ENCODE assay signal across 29 cellular contexts in the genomic region with DNA sequence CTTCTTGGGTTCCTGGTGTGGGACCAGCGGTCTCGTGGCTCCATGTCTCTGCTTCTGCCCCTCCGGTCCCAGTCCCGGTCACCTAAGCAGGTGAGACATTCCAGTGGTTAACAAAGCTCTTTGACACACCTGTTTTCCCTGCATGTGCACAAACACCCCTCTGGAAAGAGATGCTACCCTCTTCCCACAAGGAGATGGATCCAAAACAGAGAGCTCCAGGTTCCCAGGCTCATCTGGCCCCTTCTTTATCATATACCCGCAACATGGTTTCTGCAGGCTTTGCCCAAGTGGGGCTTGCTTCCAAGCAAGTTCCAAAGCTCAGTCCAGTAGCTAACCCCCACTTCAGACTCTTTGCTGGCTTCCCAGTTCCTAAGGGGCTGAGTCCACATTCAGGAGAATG. TPM values are rescaled to one million over a fixed set of nuclear protein-coding genes. Genes with fewer than 3 reads are reported as not detected.
"Had no signal": no experiment of that assay in that cellular context is flagged by ENCODE, and none has a peak within 500 bp of the region (broad histone marks: within the 10 kb centered on the region; RNA-seq: fewer than 3 reads in every experiment).

No MANE protein-coding gene starts in this region.

- H3K27me3 Mint-ChIP-seq: stimulated activated memory B cell treated with anti-CD40 and anti-IgM and Interleukin-4, amounts not matched to agents 10 μg/mL and 1 μg/mL and 100 μg/mL, for 72 hours; stimulated activated naive B cell treated with anti-CD40 and anti-IgM and Interleukin-4, amounts not matched to agents 10 μg/mL and 1 μg/mL and 100 μg/mL, for 72 hours; stimulated activated naive CD8-positive, alpha-beta T cell treated with anti-CD3 and anti-CD28 coated beads, Interleukin-15, amount 100 ng/mL, for 72 hours; stimulated activated naive CD8-positive, alpha-beta T cell treated with anti-CD3 and anti-CD28 coated beads, Interleukin-15, Interleukin-2, amounts not matched to agents 100 ng/mL and 50 ng/mL, for 24 hours; type B pancreatic cell had no signal

- H3K27ac ChIP-seq: stomach, suprapubic skin, testis, thoracic aorta, thyroid gland, tibial artery, tibial nerve, transverse colon, upper lobe of left lung, upper lobe of right lung, uterus, vagina had no signal

- H3K4me3 Mint-ChIP-seq: stimulated activated effector memory CD8-positive, alpha-beta T cell treated with anti-CD3 and anti-CD28 coated beads, Interleukin-12 subunit alpha, Interleukin-12 subunit beta, amount 100 ng/mL, for 72 hours; stimulated activated memory B cell treated with anti-CD40 and anti-IgM and Interleukin-4, amounts not matched to agents 10 μg/mL and 1 μg/mL and 100 μg/mL, for 72 hours; stimulated activated naive B cell treated with anti-CD40 and anti-IgM and Interleukin-4, amounts not matched to agents 10 μg/mL and 1 μg/mL and 100 μg/mL, for 72 hours; stimulated activated naive CD8-positive, alpha-beta T cell treated with anti-CD3 and anti-CD28 coated beads, Interleukin-15, amount 100 ng/mL, for 72 hours; stimulated activated naive CD8-positive, alpha-beta T cell treated with anti-CD3 and anti-CD28 coated beads, Interleukin-15, Interleukin-2, amounts not matched to agents 100 ng/mL and 50 ng/mL, for 24 hours; type B pancreatic cell had no signal

- H3K9me3 ChIP-seq: suprapubic skin, testis, thoracic aorta, thyroid gland, tibial artery, upper lobe of left lung, upper lobe of right lung, uterus, vagina had no signal

- H3K36me3 ChIP-seq: transverse colon, upper lobe of left lung, upper lobe of right lung, uterus had no signal

- H3K4me1 ChIP-seq: stomach, suprapubic skin, thyroid gland, tibial artery, tibial nerve, transverse colon, upper lobe of left lung, upper lobe of right lung, uterus, vagina had no signal

- FAIRE-seq: urothelium cell line had no signal

- DNase-seq: stimulated activated CD4-positive, alpha-beta T cell treated with anti-CD3 and anti-CD28 coated beads, Interleukin-2, amount 100 ng/mL, for 48 hours; stimulated activated CD4-positive, alpha-beta T cell treated with anti-CD3 and anti-CD28 coated beads, Interleukin-4, amount 100 ng/mL, for 1 hour; stimulated activated CD4-positive, alpha-beta T cell treated with anti-CD3 and anti-CD28 coated beads, Interleukin-4, amount 100 ng/mL, for 24 hours; stimulated activated CD4-positive, alpha-beta T cell treated with anti-CD3 and anti-CD28 coated beads, Interleukin-4, amount 100 ng/mL, for 4 hours; stimulated activated CD8-positive, alpha-beta memory T cell treated with anti-CD3 and anti-CD28 coated beads, Interleukin-4, amount 100 ng/mL, for 48 hours; stimulated activated naive B cell treated with anti-CD40 and anti-IgM and Interleukin-4, amounts not matched to agents 10 μg/mL and 1 μg/mL and 100 μg/mL, for 72 hours; stimulated activated naive CD4-positive, alpha-beta T cell; stimulated activated naive CD4-positive, alpha-beta T cell treated with Interleukin-2 at 50 U/mL for 16 hours; stimulated activated naive CD8-positive, alpha-beta T cell treated with anti-CD3 and anti-CD28 coated beads, Interleukin-15, amount 100 ng/mL, for 72 hours; stimulated activated naive CD8-positive, alpha-beta T cell treated with anti-CD3 and anti-CD28 coated beads, Interleukin-15, Interleukin-2, amounts not matched to agents 100 U/mL and 50 U/mL, for 24 hours; stomach; substantia nigra; testis; thyroid gland; tibial artery; transverse colon; trophoblast cell; upper lobe of left lung; upper lobe of right lung; uterus had no signal

- H3K4me3 ChIP-seq: stomach, suprapubic skin, testis, thoracic aorta, thyroid gland, tibial artery, tibial nerve, transverse colon, upper lobe of left lung, upper lobe of right lung, uterus, vagina had no signal

- H3K27me3 ChIP-seq: stomach, suprapubic skin, testis, thyroid gland, tibial artery, tibial nerve, transverse colon, upper lobe of left lung, upper lobe of right lung, uterus, vagina had no signal

- ATAC-seq: stimulated activated effector memory CD8-positive, alpha-beta T cell treated with anti-CD3 and anti-CD28 coated beads, Interleukin-12 subunit alpha, Interleukin-12 subunit beta, amount 100 ng/mL, for 72 hours; stimulated activated memory B cell treated with anti-CD40 and anti-IgM and Interleukin-4, amounts not matched to agents 10 μg/mL and 1 μg/mL and 100 μg/mL, for 72 hours; stimulated activated naive B cell treated with anti-CD40 and anti-IgM and Interleukin-4, amounts not matched to agents 10 μg/mL and 1 μg/mL and 100 μg/mL, for 72 hours; stimulated activated naive CD8-positive, alpha-beta T cell treated with anti-CD3 and anti-CD28 coated beads, Interleukin-15, amount 100 ng/mL, for 72 hours; stimulated activated naive CD8-positive, alpha-beta T cell treated with anti-CD3 and anti-CD28 coated beads, Interleukin-15, Interleukin-2, amounts not matched to agents 100 U/mL and 50 U/mL, for 24 hours; upper lobe of right lung had no signal

- H3K4me1 Mint-ChIP-seq: stimulated activated effector memory CD8-positive, alpha-beta T cell treated with anti-CD3 and anti-CD28 coated beads, Interleukin-12 subunit alpha, Interleukin-12 subunit beta, amount 100 ng/mL, for 72 hours; stimulated activated memory B cell treated with anti-CD40 and anti-IgM and Interleukin-4, amounts not matched to agents 10 μg/mL and 1 μg/mL and 100 μg/mL, for 72 hours; stimulated activated naive B cell treated with anti-CD40 and anti-IgM and Interleukin-4, amounts not matched to agents 10 μg/mL and 1 μg/mL and 100 μg/mL, for 72 hours; stimulated activated naive CD8-positive, alpha-beta T cell treated with anti-CD3 and anti-CD28 coated beads, Interleukin-15, amount 100 ng/mL, for 72 hours had no signal

- H3K27ac Mint-ChIP-seq: stimulated activated effector memory CD8-positive, alpha-beta T cell treated with anti-CD3 and anti-CD28 coated beads, Interleukin-12 subunit alpha, Interleukin-12 subunit beta, amount 100 ng/mL, for 72 hours; stimulated activated memory B cell treated with anti-CD40 and anti-IgM and Interleukin-4, amounts not matched to agents 10 μg/mL and 1 μg/mL and 100 μg/mL, for 72 hours; stimulated activated naive B cell treated with anti-CD40 and anti-IgM and Interleukin-4, amounts not matched to agents 10 μg/mL and 1 μg/mL and 100 μg/mL, for 72 hours; stimulated activated naive CD8-positive, alpha-beta T cell treated with anti-CD3 and anti-CD28 coated beads, Interleukin-15, amount 100 ng/mL, for 72 hours; stimulated activated naive CD8-positive, alpha-beta T cell treated with anti-CD3 and anti-CD28 coated beads, Interleukin-15, Interleukin-2, amounts not matched to agents 100 ng/mL and 50 ng/mL, for 24 hours; type B pancreatic cell had no signal

- H3K36me3 Mint-ChIP-seq: stimulated activated effector memory CD8-positive, alpha-beta T cell treated with anti-CD3 and anti-CD28 coated beads, Interleukin-12 subunit alpha, Interleukin-12 subunit beta, amount 100 ng/mL, for 72 hours; stimulated activated memory B cell treated with anti-CD40 and anti-IgM and Interleukin-4, amounts not matched to agents 10 μg/mL and 1 μg/mL and 100 μg/mL, for 72 hours; stimulated activated naive B cell treated with anti-CD40 and anti-IgM and Interleukin-4, amounts not matched to agents 10 μg/mL and 1 μg/mL and 100 μg/mL, for 72 hours; type B pancreatic cell had no signal

RNA-seq across cellular contexts. Expression of a gene that starts 17.8 kb away (rescaled TPM):
- total RNA-seq: tibial nerve, upper lobe of right lung had no signal
